ENCODE assay signal across 1 cellular context in genomic region chr22:23956301-23956900, GRCh38.
TF ChIP-seq lines count a peak whose summit lies in the region.
"Not testable (repeated sequence)": the region's sequence is repeated elsewhere in the genome, so short reads cannot be mapped to it uniquely, and the experiment has no call there.

No MANE protein-coding gene starts in this region.

TF ChIP-seq in HepG2, 621 proteins besides CTCF, POLR2A, EP300 and RAD21:
- TF ChIP-seq MYC (CRISPR knock-in tag; IDR thresholded peaks at IDR 0.05; ENCODE audit: borderline replicate concordance) (0 out of 2 replicates have a peak, but pooled peaks have one; percentile 45), REPIN1 (CRISPR knock-in tag; IDR thresholded peaks at IDR 0.05; ENCODE audit: borderline replicate concordance, low read depth) (peak; percentile 21; the same call in 1 of the 2 replicates), BORCS8-MEF2B (CRISPR knock-in tag; IDR thresholded peaks at IDR 0.05) (0 out of 2 replicates have a peak, but pooled peaks have one; percentile 50), SAP130 (CRISPR knock-in tag; IDR thresholded peaks at IDR 0.05; ENCODE audit: low read depth) (peak; percentile 25; the same call in 1 of the 2 replicates), TFE3 (CRISPR knock-in tag; IDR thresholded peaks at IDR 0.05) (peak; percentile 21; the same call in 1 of the 2 replicates), NR2F6 (CRISPR knock-in tag; IDR thresholded peaks at IDR 0.05) (peak; percentile 52; the same call in 1 of the 2 replicates), MAX (IDR thresholded peaks at IDR 0.05) (0 out of 2 replicates have a peak, but pooled peaks have one; percentile 16), LCORL (CRISPR knock-in tag; IDR thresholded peaks at IDR 0.05) (0 out of 2 replicates have a peak, but pooled peaks have one; percentile 25), GATAD2A (CRISPR knock-in tag; IDR thresholded peaks at IDR 0.05) (peak; percentile 40; the same call in 1 of the 2 replicates), THAP11 (CRISPR knock-in tag; IDR thresholded peaks at IDR 0.05) (0 out of 2 replicates have a peak, but pooled peaks have one; percentile 17), PATZ1 (CRISPR knock-in tag; IDR thresholded peaks at IDR 0.05) (peak; percentile 45; the same call in 1 of the 2 replicates), ZMYM4 (CRISPR knock-in tag; IDR thresholded peaks at IDR 0.05) (0 out of 2 replicates have a peak, but pooled peaks have one; percentile 14), SMC3 (IDR thresholded peaks at IDR 0.05; ENCODE audit: low read length) (peak; percentile 85), KDM2A (CRISPR knock-in tag; IDR thresholded peaks at IDR 0.05; ENCODE audit: borderline replicate concordance, low read depth) (0 out of 2 replicates have a peak, but pooled peaks have one; percentile 24), STAG1 (CRISPR knock-in tag; IDR thresholded peaks at IDR 0.05) (peak; percentile 95), THRA (CRISPR knock-in tag; IDR thresholded peaks at IDR 0.05; ENCODE audit: borderline replicate concordance) (peak; percentile 32; the same call in 1 of the 2 replicates), FOSL2 (CRISPR knock-in tag; IDR thresholded peaks at IDR 0.05) (peak; percentile 28; the same call in 1 of the 2 replicates)
- TF ChIP-seq NR2F6, LCORL (IDR thresholded peaks at IDR 0.05): not testable (repeated sequence)
